Comparison of ENCODE assay signal across 8 cellular contexts in the genomic region with DNA sequence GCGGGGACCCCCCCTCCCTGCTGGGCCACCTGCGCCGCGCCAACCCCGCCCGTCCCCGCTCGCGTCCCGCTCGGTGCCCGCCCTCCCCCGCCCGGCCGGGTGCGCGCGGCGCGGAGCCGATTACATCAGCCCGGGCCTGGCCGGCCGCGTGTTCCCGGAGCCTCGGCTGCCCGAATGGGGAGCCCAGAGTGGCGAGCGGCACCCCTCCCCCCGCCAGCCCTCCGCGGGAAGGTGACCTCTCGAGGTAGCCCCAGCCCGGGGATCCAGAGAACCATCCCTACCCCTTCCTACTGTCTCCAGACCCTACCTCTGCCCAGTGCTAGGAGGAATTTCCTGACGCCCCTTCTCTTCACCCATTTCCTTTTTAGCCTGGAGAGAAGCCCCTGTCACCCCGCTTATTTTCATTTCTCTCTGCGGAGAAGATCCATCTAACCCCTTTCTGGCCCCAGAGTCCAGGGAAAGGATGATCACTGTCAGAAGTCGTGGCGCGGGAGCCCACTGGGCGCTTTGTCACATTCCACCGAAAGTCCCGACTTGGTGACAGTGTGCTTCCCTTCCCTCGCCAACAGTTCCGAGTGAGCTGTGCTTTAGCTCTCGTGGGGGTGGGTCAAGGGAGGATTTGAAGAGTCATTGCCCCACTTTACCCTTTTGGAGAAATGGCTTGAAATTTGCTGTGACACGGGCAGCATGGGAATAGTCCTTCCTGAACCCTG. TPM values are rescaled to one million over a fixed set of nuclear protein-coding genes. Genes with fewer than 3 reads are reported as not detected.
A peak's percentile ranks its signal among the peaks of the same experiment; 100 is the strongest.
DNase-seq lines count a peak whose midpoint lies in the region; ATAC-seq lines count a peak whose summit lies in the region.

No MANE protein-coding gene starts in this region.

- peak overlapping the region; percentile 86 to 95 for H3K27ac ChIP-seq in esophagus (ENCODE audit: low read depth in 2 of 2, low read length in 1 of 2)

- DNase-seq in NK-92 treated with Interleukin-12 subunit alpha and Interleukin-12 subunit beta, amount 100 ng/mL, for 24 hours (lab: John Stamatoyannopoulos, UW), result peak; percentile 47
- DNase-seq in NK-92 (lab: John Stamatoyannopoulos, UW; ENCODE audit: unreplicated experiment) (no peak), NCI-H2029 treated with DMSO at 0.1 percent for 48 hours (lab: John Stamatoyannopoulos, UW) (peak; percentile 11), H4 (ENCODE audit: low spot score) (no peak)
- peak; percentile 88 for DNase-seq in activated CD8-positive, alpha-beta memory T cell treated with anti-CD3 and anti-CD28 coated beads, Interleukin-2, amount 50 U/mL, for 48 hours
- DNase-seq in stimulated activated naive CD8-positive, alpha-beta T cell treated with anti-CD3 and anti-CD28 coated beads, Interleukin-15, Interleukin-2, amounts not matched to agents 100 U/mL and 50 U/mL, for 24 hours, result peak; percentile 81

- H3K4me1 ChIP-seq in esophagus (ENCODE audit: control insufficient read depth in 2 of 2, insufficient read depth in 2 of 2, low read length in 1 of 2) (peaks cover 3 to 22% of the 10 kb centered on the region in 2 donors), mucosa of stomach (ENCODE audit: control insufficient read depth, insufficient read depth, low read length) (peaks cover 70% of the 10 kb centered on the region)

- no peaks in the 10 kb centered on the region for H3K27me3 ChIP-seq in esophagus (ENCODE audit: control insufficient read depth in 1 of 2, insufficient read depth in 2 of 2, low read length in 2 of 2)
- no peaks in the 10 kb centered on the region for H3K27me3 ChIP-seq in mucosa of stomach (ENCODE audit: control insufficient read depth, insufficient read depth, low read length)

- H3K36me3 ChIP-seq in esophagus (ENCODE audit: control insufficient read depth in 2 of 2, insufficient read depth in 2 of 2, low read length in 1 of 2) (peaks cover 0 to 11% of the 10 kb centered on the region in 2 donors), mucosa of stomach (ENCODE audit: control insufficient read depth, insufficient read depth, low read length) (peaks cover 19% of the 10 kb centered on the region)

- ATAC-seq in stimulated activated naive CD8-positive, alpha-beta T cell treated with anti-CD3 and anti-CD28 coated beads, Interleukin-15, Interleukin-2, amounts not matched to agents 100 U/mL and 50 U/mL, for 24 hours, result peak; percentile 33

- H3K9ac ChIP-seq in mucosa of stomach (ENCODE audit: low read length), result peak overlapping the region; percentile 99

- peak overlapping the region; percentile 81 to 94 for H3K4me3 ChIP-seq in esophagus (ENCODE audit: low read depth in 1 of 2, low read length in 2 of 2)
- H3K4me3 ChIP-seq in mucosa of stomach (ENCODE audit: low read length), result peak overlapping the region; percentile 100

- H3K9me3 ChIP-seq in esophagus (ENCODE audit: control insufficient read depth in 2 of 2, insufficient read depth in 1 of 2, low read depth in 1 of 2, low read length in 1 of 2), result no peaks in the 10 kb centered on the region
- no peaks in the 10 kb centered on the region for H3K9me3 ChIP-seq in mucosa of stomach (ENCODE audit: control insufficient read depth, low read length)

- WGBS in esophagus, 2 donors, result 5 to 8% methylated on average over 40 to 48 of the region's 48 CpGs

RNA-seq across cellular contexts. Expression of gene VEGFA, which starts 2.0 kb away (rescaled TPM):
- polyA plus RNA-seq in esophagus, result 100 to 1,000 TPM in 1 of 2 donors, 10 to 100 TPM in 1; 87.8 to 157 TPM
- 46.8 and 55.6 TPM in 2 replicates for total RNA-seq in H4 (2014; rRNA removed; shearing (Covaris generic))

Comparison
In these comparisons a context has a peak if more than half of its experiments do, and no peak if none do; other contexts are left out.
1. DNase-seq: peak in NK-92 treated with Interleukin-12 subunit alpha and Interleukin-12 subunit beta, amount 100 ng/mL, for 24 hours (single experiment), NCI-H2029 treated with DMSO at 0.1 percent for 48 hours (single experiment), activated CD8-positive, alpha-beta memory T cell treated with anti-CD3 and anti-CD28 coated beads, Interleukin-2, amount 50 U/mL, for 48 hours (single experiment) and stimulated activated naive CD8-positive, alpha-beta T cell treated with anti-CD3 and anti-CD28 coated beads, Interleukin-15, Interleukin-2, amounts not matched to agents 100 U/mL and 50 U/mL, for 24 hours (single experiment); none in NK-92 (single experiment) and H4 (single experiment).